ENCODE assay signal across 13 cellular contexts in genomic region chr6:12570461-12571030, GRCh38.
A peak's percentile ranks its signal among the peaks of the same experiment; 100 is the strongest.
DNase-seq lines count a peak whose midpoint lies in the region; ATAC-seq and TF ChIP-seq lines count a peak whose summit lies in the region.
"Had no signal": no experiment of that assay in that cellular context is flagged by ENCODE, and none has a peak within 500 bp of the region (broad histone marks: within the 10 kb centered on the region; RNA-seq: fewer than 3 reads in every experiment).

No MANE protein-coding gene starts in this region.

- intact Hi-C loops in Calu3 (cut with micrococcal nuclease; ENCODE audit: unreplicated experiment), result no loop called here

- H3K9me3 ChIP-seq in MG63 (peaks cover 5% of the 10 kb centered on the region), T-helper 17 cell (ENCODE audit: control insufficient read depth, low read length, poor library complexity, severe bottlenecking) (no peaks in the 10 kb centered on the region)
- H3K9me3 ChIP-seq: vagina had no signal

- DNase-seq in Calu3, result no peak
- peak; percentile 45 for DNase-seq in MG63
- peak in 3 of 61 donors; percentile 25 to 62 (median 36) for DNase-seq in caudate nucleus (lab: John Stamatoyannopoulos, UW)
- DNase-seq in left lobe of liver (ENCODE audit: low spot score), result no peak
- DNase-seq in glutamatergic neuron, result no peak
- DNase-seq in HEK293T (ENCODE audit: extremely low spot score), result no peak
- no peak for DNase-seq in T-helper 17 cell
- no peak for DNase-seq in COLO668 (lab: John Stamatoyannopoulos, UW; ENCODE audit: unreplicated experiment)
- DNase-seq: activated naive CD8-positive, alpha-beta T cell treated with anti-CD3 and anti-CD28 coated beads for 36 hours; effector memory CD4-positive, alpha-beta T cell; NCI-H1417 treated with DMSO at 0.1 percent for 48 hours; T-helper 2 cell had no signal

- POLR2A ChIA-PET in HEK293T (lab: Yijun Ruan, JAX), result no interaction called here

- peaks cover 5% of the 10 kb centered on the region for H3K36me3 Mint-ChIP-seq in Calu3 (ENCODE audit: insufficient read depth, unreplicated experiment)
- no peaks in the 10 kb centered on the region for H3K36me3 Mint-ChIP-seq in glutamatergic neuron (ENCODE audit: unreplicated experiment)
- H3K36me3 Mint-ChIP-seq in T-helper 17 cell (ENCODE audit: low read depth), result no peaks in the 10 kb centered on the region
- H3K36me3 Mint-ChIP-seq: activated naive CD8-positive, alpha-beta T cell treated with anti-CD3 and anti-CD28 coated beads for 36 hours had no signal

- peaks cover 51% of the 10 kb centered on the region for H3K4me1 Mint-ChIP-seq in Calu3 (ENCODE audit: low read depth, unreplicated experiment)
- H3K4me1 Mint-ChIP-seq in glutamatergic neuron (ENCODE audit: low read depth, unreplicated experiment), result peaks cover 13% of the 10 kb centered on the region
- no peaks in the 10 kb centered on the region for H3K4me1 Mint-ChIP-seq in T-helper 17 cell
- H3K4me1 Mint-ChIP-seq: activated naive CD8-positive, alpha-beta T cell treated with anti-CD3 and anti-CD28 coated beads for 36 hours had no signal

- no peak overlapping the region for H3K4me3 ChIP-seq in MG63
- H3K4me3 ChIP-seq: vagina had no signal

- H3K9me3 Mint-ChIP-seq in Calu3 (ENCODE audit: low read depth, unreplicated experiment) (peaks cover 1% of the 10 kb centered on the region), glutamatergic neuron (ENCODE audit: unreplicated experiment) (no peaks in the 10 kb centered on the region)
- H3K9me3 Mint-ChIP-seq: activated naive CD8-positive, alpha-beta T cell treated with anti-CD3 and anti-CD28 coated beads for 36 hours had no signal

- peak overlapping the region; percentile 28 for H3K27ac ChIP-seq in caudate nucleus (ENCODE audit: low read depth, low read length)
- H3K27ac ChIP-seq: vagina had no signal

- H3K27ac Mint-ChIP-seq in Calu3 (ENCODE audit: unreplicated experiment), result peak overlapping the region; percentile 91
- no peak overlapping the region for H3K27ac Mint-ChIP-seq in glutamatergic neuron (ENCODE audit: unreplicated experiment)
- H3K27ac Mint-ChIP-seq in T-helper 17 cell, result no peak overlapping the region
- H3K27ac Mint-ChIP-seq: activated naive CD8-positive, alpha-beta T cell treated with anti-CD3 and anti-CD28 coated beads for 36 hours had no signal

- TF ChIP-seq CTCF in Calu3 (IDR thresholded peaks at IDR 0.05; ENCODE audit: unreplicated experiment), result no peak
- TF ChIP-seq CTCF in glutamatergic neuron (IDR thresholded peaks at IDR 0.05; ENCODE audit: partially characterized antibody, unreplicated experiment), result no peak

- H3K27me3 Mint-ChIP-seq in Calu3 (ENCODE audit: unreplicated experiment) (no peaks in the 10 kb centered on the region), glutamatergic neuron (ENCODE audit: unreplicated experiment) (no peaks in the 10 kb centered on the region), T-helper 17 cell (no peaks in the 10 kb centered on the region)

- ATAC-seq in left lobe of liver (peak; percentile 53), T-helper 17 cell (no peak)

- CTCF ChIA-PET in Calu3 (lab: Charles Lee), result interaction anchor here (0.6 kb wide), 1 partner anchor 205 kb away, joined by 3 read pairs; no protein-coding TSS in a partner anchor
- CTCF ChIA-PET in HEK293T (lab: Yijun Ruan, JAX), result interaction anchor here (1.1 kb wide), 1 partner anchor 10 kb away, joined by 3 read pairs; no protein-coding TSS in a partner anchor

- no peaks in the 10 kb centered on the region for H3K36me3 ChIP-seq in MG63
- H3K36me3 ChIP-seq: vagina had no signal

- H3K4me3 Mint-ChIP-seq in Calu3 (ENCODE audit: low read depth, unreplicated experiment) (no peak overlapping the region), glutamatergic neuron (ENCODE audit: unreplicated experiment) (no peak overlapping the region), T-helper 17 cell (no peak overlapping the region)
- H3K4me3 Mint-ChIP-seq: activated naive CD8-positive, alpha-beta T cell treated with anti-CD3 and anti-CD28 coated beads for 36 hours had no signal

- BruUV-seq in Calu3 (replicated peaks; lab: Mats Ljungman, UMichigan), result no TSS peak

- H3K27me3 ChIP-seq in MG63, result no peaks in the 10 kb centered on the region
- H3K27me3 ChIP-seq: vagina had no signal

TF ChIP-seq in HEK293T, 16 proteins besides CTCF, POLR2A, EP300 and RAD21:
- TF ChIP-seq BHLHE40 (IDR thresholded peaks at IDR 0.05; ENCODE audit: borderline replicate concordance), result no peak
- TF ChIP-seq ELF4 (IDR thresholded peaks at IDR 0.05), result no peak
- no peak for TF ChIP-seq NFRKB (IDR thresholded peaks at IDR 0.05)
- TF ChIP-seq L3MBTL2 (conservative IDR thresholded peaks at IDR 0.05), result no peak
- no peak for TF ChIP-seq CTBP1 (IDR thresholded peaks at IDR 0.05; ENCODE audit: borderline replicate concordance)
- TF ChIP-seq FOXA1 (IDR thresholded peaks at IDR 0.05), result no peak
